ENCODE assay signal across 17 cellular contexts in the genomic region with DNA sequence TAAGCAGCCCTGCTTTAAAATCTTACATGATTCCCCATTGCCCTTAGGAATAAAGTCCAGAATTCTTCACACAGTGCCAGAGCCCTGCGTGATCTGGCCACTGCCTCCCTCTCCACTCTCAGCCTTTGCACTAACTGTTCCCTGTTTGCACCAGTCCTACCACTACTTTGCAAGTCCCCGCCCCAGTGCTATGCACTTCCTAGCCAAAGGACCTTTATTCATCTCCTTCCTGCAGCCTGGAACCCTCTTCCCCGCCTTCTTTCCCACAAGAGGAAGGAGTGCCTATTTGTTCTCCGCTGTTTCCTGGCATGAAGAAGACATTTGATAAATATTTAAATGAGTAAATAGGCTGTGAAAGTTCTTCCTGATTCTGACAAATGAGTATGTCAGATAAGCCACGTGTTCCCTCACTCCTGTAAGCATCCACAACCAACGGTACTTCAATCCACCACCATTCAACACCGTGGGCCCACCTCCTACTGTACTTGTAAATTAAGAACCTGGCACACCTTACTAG. TPM values are rescaled to one million over a fixed set of nuclear protein-coding genes. Genes with fewer than 3 reads are reported as not detected.
"Had no signal": no experiment of that assay in that cellular context is flagged by ENCODE, and none has a peak within 500 bp of the region (broad histone marks: within the 10 kb centered on the region; RNA-seq: fewer than 3 reads in every experiment).

No MANE protein-coding gene starts in this region.

- H3K4me3 ChIP-seq: breast epithelium, pancreas had no signal

- H3K36me3 Mint-ChIP-seq: activated naive CD8-positive, alpha-beta T cell treated with anti-CD3 and anti-CD28 coated beads, Interleukin-2, amount 10 ng/mL, durations not matched to agents 7 days and 5 days had no signal

- DNase-seq: activated CD4-positive, alpha-beta T cell treated with anti-CD3 and anti-CD28 coated beads for 1 hour; activated CD4-positive, alpha-beta T cell treated with anti-CD3 and anti-CD28 coated beads, Interleukin-2, amount 50 U/mL, for 48 hours; activated CD8-positive, alpha-beta memory T cell treated with anti-CD3 and anti-CD28 coated beads, Interleukin-2, amount 10 ng/mL, durations not matched to agents 7 days and 5 days; activated gamma-delta T cell; activated naive CD8-positive, alpha-beta T cell treated with anti-CD3 and anti-CD28 coated beads, Interleukin-2, amount 10 ng/mL, durations not matched to agents 7 days and 5 days; activated T-cell treated with anti-CD3 and anti-CD28 coated beads, Interleukin-2, amount 50 U/mL, for 4 hours; anterior cingulate cortex; immature natural killer cell; left cardiac atrium; stimulated activated CD4-positive, alpha-beta T cell treated with anti-CD3 and anti-CD28 coated beads, Interleukin-15, amount 100 ng/mL, for 24 hours; stimulated activated CD4-positive, alpha-beta T cell treated with anti-CD3 and anti-CD28 coated beads, Interleukin-4, amount 100 ng/mL, for 24 hours; stimulated activated naive CD8-positive, alpha-beta T cell treated with anti-CD3 and anti-CD28 coated beads, Interleukin-15, amount 100 ng/mL, for 72 hours had no signal

- H3K4me1 ChIP-seq: breast epithelium had no signal

- H3K27ac ChIP-seq: breast epithelium, pancreas had no signal

- H3K9me3 ChIP-seq: breast epithelium, pancreas had no signal

- H3K27me3 ChIP-seq: breast epithelium, pancreas had no signal

- ATAC-seq: activated CD8-positive, alpha-beta memory T cell treated with anti-CD3 and anti-CD28 coated beads, Interleukin-2, amount 10 ng/mL, durations not matched to agents 7 days and 5 days; activated T-cell treated with anti-CD3 and anti-CD28 coated beads, Interleukin-2, amount 50 U/mL, for 4 hours; esophagus mucosa; left cardiac atrium; stimulated activated naive CD8-positive, alpha-beta T cell treated with anti-CD3 and anti-CD28 coated beads, Interleukin-15, amount 100 ng/mL, for 72 hours had no signal

- H3K36me3 ChIP-seq: breast epithelium, pancreas had no signal

- H3K4me3 Mint-ChIP-seq: activated CD8-positive, alpha-beta memory T cell treated with anti-CD3 and anti-CD28 coated beads, Interleukin-2, amount 10 ng/mL, durations not matched to agents 7 days and 5 days; activated naive CD8-positive, alpha-beta T cell treated with anti-CD3 and anti-CD28 coated beads, Interleukin-2, amount 10 ng/mL, durations not matched to agents 7 days and 5 days; activated T-cell treated with anti-CD3 and anti-CD28 coated beads, Interleukin-2, amount 50 U/mL, for 4 hours; immature natural killer cell; stimulated activated naive CD8-positive, alpha-beta T cell treated with anti-CD3 and anti-CD28 coated beads, Interleukin-15, amount 100 ng/mL, for 72 hours had no signal

- H3K27ac Mint-ChIP-seq: activated CD8-positive, alpha-beta memory T cell treated with anti-CD3 and anti-CD28 coated beads, Interleukin-2, amount 10 ng/mL, durations not matched to agents 7 days and 5 days; activated naive CD8-positive, alpha-beta T cell treated with anti-CD3 and anti-CD28 coated beads, Interleukin-2, amount 10 ng/mL, durations not matched to agents 7 days and 5 days; immature natural killer cell; stimulated activated naive CD8-positive, alpha-beta T cell treated with anti-CD3 and anti-CD28 coated beads, Interleukin-15, amount 100 ng/mL, for 72 hours had no signal

RNA-seq across cellular contexts. Expression of gene CAPN8, which starts 23.9 kb away (rescaled TPM):
- total RNA-seq: activated CD8-positive, alpha-beta memory T cell treated with anti-CD3 and anti-CD28 coated beads, Interleukin-2, amount 10 ng/mL, durations not matched to agents 7 days and 5 days; activated T-cell treated with anti-CD3 and anti-CD28 coated beads, Interleukin-2, amount 50 U/mL, for 4 hours; mesenteric fat pad; T-helper 2 cell treated with Interferon-gamma antibody and Interleukin-4, amounts not matched to agents 100 ng/mL and 5 ng/mL, for 36 hours had no signal
